Comparison of ENCODE assay signal across 12 cellular contexts in genomic region chr11:22634897-22635629, GRCh38. TPM values are rescaled to one million over a fixed set of nuclear protein-coding genes. Genes with fewer than 3 reads are reported as not detected.
A peak's percentile ranks its signal among the peaks of the same experiment; 100 is the strongest.
DNase-seq lines count a peak whose midpoint lies in the region; ATAC-seq and TF ChIP-seq lines count a peak whose summit lies in the region.
"Had no signal": no experiment of that assay in that cellular context is flagged by ENCODE, and none has a peak within 500 bp of the region (broad histone marks: within the 10 kb centered on the region; RNA-seq: fewer than 3 reads in every experiment).

No MANE protein-coding gene starts in this region.

- H3K4me3 ChIP-seq in epithelial cell of proximal tubule (ENCODE audit: low read depth, low read length): no peak overlapping the region
- no peak overlapping the region for H3K4me3 ChIP-seq in skeletal muscle cell (ENCODE audit: low read depth, low read length)
- H3K4me3 ChIP-seq in coronary artery: no peak overlapping the region
- H3K4me3 ChIP-seq: uterus had no signal

- no peak for TF ChIP-seq CTCF in epithelial cell of proximal tubule (conservative IDR thresholded peaks at IDR 0.05; ENCODE audit: low read depth, low read length)
- TF ChIP-seq CTCF in coronary artery (IDR thresholded peaks at IDR 0.05): no peak

- no peaks in the 10 kb centered on the region for H3K27me3 Mint-ChIP-seq in activated CD4-positive, alpha-beta T cell treated with anti-CD3 and anti-CD28 coated beads for 36 hours
- no peaks in the 10 kb centered on the region for H3K27me3 Mint-ChIP-seq in activated CD4-positive, alpha-beta T cell treated with anti-CD3 and anti-CD28 coated beads, Interleukin-2, amount 10 ng/mL, durations not matched to agents 7 days and 5 days

- H3K27ac Mint-ChIP-seq in activated CD4-positive, alpha-beta T cell treated with anti-CD3 and anti-CD28 coated beads for 36 hours: no peak overlapping the region
- no peak overlapping the region for H3K27ac Mint-ChIP-seq in activated CD4-positive, alpha-beta T cell treated with anti-CD3 and anti-CD28 coated beads, Interleukin-2, amount 10 ng/mL, durations not matched to agents 7 days and 5 days
- H3K27ac Mint-ChIP-seq: T-helper 2 cell treated with Interferon-gamma antibody and Interleukin-4, amounts not matched to agents 5 μg/mL and 100 μg/mL, for 36 hours had no signal

- H3K9me3 Mint-ChIP-seq in activated CD4-positive, alpha-beta T cell treated with anti-CD3 and anti-CD28 coated beads for 36 hours (ENCODE audit: low read depth): no peaks in the 10 kb centered on the region
- no peaks in the 10 kb centered on the region for H3K9me3 Mint-ChIP-seq in activated CD4-positive, alpha-beta T cell treated with anti-CD3 and anti-CD28 coated beads, Interleukin-2, amount 10 ng/mL, durations not matched to agents 7 days and 5 days
- H3K9me3 Mint-ChIP-seq: T-helper 2 cell treated with Interferon-gamma antibody and Interleukin-4, amounts not matched to agents 5 μg/mL and 100 μg/mL, for 36 hours had no signal

- H3K36me3 Mint-ChIP-seq in activated CD4-positive, alpha-beta T cell treated with anti-CD3 and anti-CD28 coated beads for 36 hours (ENCODE audit: low read depth): peaks cover 2% of the 10 kb centered on the region
- no peaks in the 10 kb centered on the region for H3K36me3 Mint-ChIP-seq in activated CD4-positive, alpha-beta T cell treated with anti-CD3 and anti-CD28 coated beads, Interleukin-2, amount 10 ng/mL, durations not matched to agents 7 days and 5 days (ENCODE audit: low read depth)

- H3K4me1 Mint-ChIP-seq in activated CD4-positive, alpha-beta T cell treated with anti-CD3 and anti-CD28 coated beads for 36 hours: no peaks in the 10 kb centered on the region
- peaks cover 2% of the 10 kb centered on the region for H3K4me1 Mint-ChIP-seq in activated CD4-positive, alpha-beta T cell treated with anti-CD3 and anti-CD28 coated beads, Interleukin-2, amount 10 ng/mL, durations not matched to agents 7 days and 5 days

- DNase-seq in activated CD4-positive, alpha-beta T cell treated with anti-CD3 and anti-CD28 coated beads for 36 hours: peak; percentile 17
- no peak for DNase-seq in activated CD4-positive, alpha-beta T cell treated with anti-CD3 and anti-CD28 coated beads, Interleukin-2, amount 10 ng/mL, durations not matched to agents 7 days and 5 days
- DNase-seq in NCI-H774 (lab: John Stamatoyannopoulos, UW) (peak; percentile 16), epithelial cell of proximal tubule (ENCODE audit: low read depth) (peak; percentile 40), skeletal muscle cell (ENCODE audit: low read depth) (peak; percentile 58), T-helper 9 cell (no peak), coronary artery (ENCODE audit: low spot score) (no peak)
- DNase-seq: activated effector memory CD4-positive, alpha-beta T cell treated with anti-CD3 and anti-CD28 coated beads, Interleukin-2, amount 50 U/mL, for 16 hours; uterus had no signal

- peak; percentile 48 for ATAC-seq in activated CD4-positive, alpha-beta T cell treated with anti-CD3 and anti-CD28 coated beads for 36 hours
- ATAC-seq in GM21423 (IDR thresholded peaks at IDR 0.05; ENCODE audit: unreplicated experiment): no peak
- ATAC-seq: esophagus mucosa had no signal

- intact Hi-C loops in activated CD4-positive, alpha-beta T cell treated with anti-CD3 and anti-CD28 coated beads for 36 hours (cut with DNase I, micrococcal nuclease): no loop called here

- POLR2A ChIA-PET in activated CD4-positive, alpha-beta T cell treated with anti-CD3 and anti-CD28 coated beads for 36 hours (lab: Charles Lee): no interaction called here
- POLR2A ChIA-PET in activated CD4-positive, alpha-beta T cell treated with anti-CD3 and anti-CD28 coated beads, Interleukin-2, amount 10 ng/mL, durations not matched to agents 7 days and 5 days (lab: Charles Lee): no interaction called here

- CTCF ChIA-PET in activated CD4-positive, alpha-beta T cell treated with anti-CD3 and anti-CD28 coated beads for 36 hours (lab: Charles Lee): interaction anchor here (0.5 to 1.0 kb wide), 2 partner anchors 144 to 161 kb away, joined by 3 read pairs; no protein-coding TSS in a partner anchor
- CTCF ChIA-PET in activated CD4-positive, alpha-beta T cell treated with anti-CD3 and anti-CD28 coated beads, Interleukin-2, amount 10 ng/mL, durations not matched to agents 7 days and 5 days (lab: Charles Lee): no interaction called here

- H3K27ac ChIP-seq in coronary artery: no peak overlapping the region
- H3K27ac ChIP-seq: uterus had no signal

- H3K4me3 Mint-ChIP-seq in activated CD4-positive, alpha-beta T cell treated with anti-CD3 and anti-CD28 coated beads for 36 hours: no peak overlapping the region
- H3K4me3 Mint-ChIP-seq in activated CD4-positive, alpha-beta T cell treated with anti-CD3 and anti-CD28 coated beads, Interleukin-2, amount 10 ng/mL, durations not matched to agents 7 days and 5 days: no peak overlapping the region
- H3K4me3 Mint-ChIP-seq: T-helper 2 cell treated with Interferon-gamma antibody and Interleukin-4, amounts not matched to agents 5 μg/mL and 100 μg/mL, for 36 hours had no signal

RNA-seq across cellular contexts. Expression of gene FANCF, which starts 9.4 kb away (rescaled TPM):
- total RNA-seq in activated CD4-positive, alpha-beta T cell treated with anti-CD3 and anti-CD28 coated beads for 36 hours: 10 to 100 TPM; 10.3 to 13.7 TPM
- total RNA-seq in activated CD4-positive, alpha-beta T cell treated with anti-CD3 and anti-CD28 coated beads, Interleukin-2, amount 10 ng/mL, durations not matched to agents 7 days and 5 days: 10 to 100 TPM; 15.7 to 16.4 TPM
- 12.2 and 13.7 TPM in 2 replicates for total RNA-seq in epithelial cell of proximal tubule

RNA-seq across cellular contexts. Expression of gene GAS2, which starts 31.3 kb away (rescaled TPM):
- total RNA-seq in activated CD4-positive, alpha-beta T cell treated with anti-CD3 and anti-CD28 coated beads for 36 hours: 1 to 10 TPM; 1.3 to 1.4 TPM
- total RNA-seq in activated CD4-positive, alpha-beta T cell treated with anti-CD3 and anti-CD28 coated beads, Interleukin-2, amount 10 ng/mL, durations not matched to agents 7 days and 5 days: 1 to 10 TPM in 1 of 2 experiments, under 1 TPM in 1; 0.98 to 1.3 TPM
- total RNA-seq in epithelial cell of proximal tubule: 1.2 and 10.3 TPM in 2 replicates

Comparison
In these comparisons a context has a peak if more than half of its experiments do, and no peak if none do; other contexts are left out.
1. DNase-seq: peak in activated CD4-positive, alpha-beta T cell treated with anti-CD3 and anti-CD28 coated beads for 36 hours (single experiment), NCI-H774 (single experiment), epithelial cell of proximal tubule (single experiment) and skeletal muscle cell (single experiment); none in activated CD4-positive, alpha-beta T cell treated with anti-CD3 and anti-CD28 coated beads, Interleukin-2, amount 10 ng/mL, durations not matched to agents 7 days and 5 days (single experiment), T-helper 9 cell (single experiment) and coronary artery (single experiment).